ENCODE assay signal across 24 cellular contexts in the genomic region with DNA sequence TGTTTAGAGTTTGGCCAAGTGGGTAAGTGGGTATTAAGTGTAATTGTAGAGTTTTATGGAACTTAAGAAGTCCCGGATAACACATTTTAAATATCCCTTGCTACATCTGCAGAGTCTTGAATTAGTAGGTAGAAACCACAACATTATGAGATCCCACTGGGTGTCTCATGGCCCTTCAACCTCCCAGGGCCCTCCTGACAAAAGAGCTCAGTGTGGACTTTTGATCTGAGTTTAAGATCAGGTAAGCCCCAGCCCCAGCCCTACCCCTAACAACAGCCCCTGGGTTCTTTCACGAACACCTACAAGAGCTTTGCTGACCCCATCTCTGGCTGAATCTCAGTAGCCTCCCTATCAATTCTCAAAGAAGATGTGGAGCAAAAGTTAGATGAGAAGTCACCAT.
"Had no signal": no experiment of that assay in that cellular context is flagged by ENCODE, and none has a peak within 500 bp of the region (broad histone marks: within the 10 kb centered on the region; RNA-seq: fewer than 3 reads in every experiment).

No MANE protein-coding gene starts in this region.

- H3K36me3 Mint-ChIP-seq: activated naive CD4-positive, alpha-beta T cell treated with anti-CD3 and anti-CD28 coated beads, Interleukin-2, amount 10 ng/mL, durations not matched to agents 7 days and 5 days; naive thymus-derived CD4-positive, alpha-beta T cell; stimulated activated naive B cell treated with anti-CD40 and anti-IgM and Interleukin-4, amounts not matched to agents 10 μg/mL and 1 μg/mL and 100 μg/mL, for 72 hours had no signal

- H3K4me1 ChIP-seq: right atrium auricular region, stomach, tibial artery, upper lobe of right lung had no signal

- H3K27me3 ChIP-seq: brain microvascular endothelial cell, right atrium auricular region, stomach, tibial artery, upper lobe of right lung had no signal

- H3K9me3 Mint-ChIP-seq: activated naive CD4-positive, alpha-beta T cell treated with anti-CD3 and anti-CD28 coated beads, Interleukin-2, amount 10 ng/mL, durations not matched to agents 7 days and 5 days; effector memory CD8-positive, alpha-beta T cell; naive thymus-derived CD4-positive, alpha-beta T cell; neural crest cell; stimulated activated naive B cell treated with anti-CD40 and anti-IgM and Interleukin-4, amounts not matched to agents 10 μg/mL and 1 μg/mL and 100 μg/mL, for 72 hours had no signal

- H3K27ac Mint-ChIP-seq: activated naive CD4-positive, alpha-beta T cell treated with anti-CD3 and anti-CD28 coated beads, Interleukin-2, amount 10 ng/mL, durations not matched to agents 7 days and 5 days; effector memory CD8-positive, alpha-beta T cell; naive thymus-derived CD4-positive, alpha-beta T cell; stimulated activated naive B cell treated with anti-CD40 and anti-IgM and Interleukin-4, amounts not matched to agents 10 μg/mL and 1 μg/mL and 100 μg/mL, for 72 hours had no signal

- H3K27ac ChIP-seq: brain microvascular endothelial cell, right atrium auricular region, stomach, tibial artery, upper lobe of right lung, WERI-Rb-1 had no signal

- ATAC-seq: naive thymus-derived CD4-positive, alpha-beta T cell; stimulated activated naive B cell treated with anti-CD40 and anti-IgM and Interleukin-4, amounts not matched to agents 10 μg/mL and 1 μg/mL and 100 μg/mL, for 72 hours; upper lobe of right lung had no signal

- H3K4me3 Mint-ChIP-seq: activated naive CD4-positive, alpha-beta T cell treated with anti-CD3 and anti-CD28 coated beads, Interleukin-2, amount 10 ng/mL, durations not matched to agents 7 days and 5 days; effector memory CD8-positive, alpha-beta T cell; naive thymus-derived CD4-positive, alpha-beta T cell; neural crest cell; stimulated activated naive B cell treated with anti-CD40 and anti-IgM and Interleukin-4, amounts not matched to agents 10 μg/mL and 1 μg/mL and 100 μg/mL, for 72 hours had no signal

- H3K36me3 ChIP-seq: brain microvascular endothelial cell, right atrium auricular region, stomach, tibial artery, upper lobe of right lung, WERI-Rb-1 had no signal

- H3K4me3 ChIP-seq: right atrium auricular region, smooth muscle cell, stomach, tibial artery, upper lobe of right lung had no signal

- DNase-seq: activated CD4-positive, alpha-beta T cell treated with anti-CD3 and anti-CD28 coated beads, Interleukin-2, amount 50 U/mL, for 48 hours; activated effector memory CD4-positive, alpha-beta T cell treated with anti-CD3 and anti-CD28 coated beads, Interleukin-2, amount 50 U/mL, for 16 hours; activated naive CD4-positive, alpha-beta T cell treated with anti-CD3 and anti-CD28 coated beads, Interleukin-2, amount 10 ng/mL, durations not matched to agents 7 days and 5 days; amniotic stem cell; cortex of kidney; effector memory CD8-positive, alpha-beta T cell; hippocampal formation; midbrain; naive thymus-derived CD4-positive, alpha-beta T cell; occipital lobe; stimulated activated CD4-positive, alpha-beta T cell treated with anti-CD3 and anti-CD28 coated beads, Interleukin-1b, Interleukin-23, amount 100 ng/mL, for 48 hours; stimulated activated naive B cell treated with anti-CD40 and anti-IgM and Interleukin-4, amounts not matched to agents 10 μg/mL and 1 μg/mL and 100 μg/mL, for 72 hours; stomach; T-helper 9 cell; tibial artery; upper lobe of right lung; WERI-Rb-1 had no signal

- H3K4me2 ChIP-seq: smooth muscle cell had no signal

- H3K4me1 Mint-ChIP-seq: activated naive CD4-positive, alpha-beta T cell treated with anti-CD3 and anti-CD28 coated beads, Interleukin-2, amount 10 ng/mL, durations not matched to agents 7 days and 5 days; stimulated activated naive B cell treated with anti-CD40 and anti-IgM and Interleukin-4, amounts not matched to agents 10 μg/mL and 1 μg/mL and 100 μg/mL, for 72 hours had no signal

- H3K9me3 ChIP-seq: right atrium auricular region, stomach, tibial artery, upper lobe of right lung had no signal

- FAIRE-seq: astrocyte, endothelial cell of umbilical vein, TTC549 had no signal
